Comparison of ENCODE assay signal across 8 cellular contexts in the genomic region with DNA sequence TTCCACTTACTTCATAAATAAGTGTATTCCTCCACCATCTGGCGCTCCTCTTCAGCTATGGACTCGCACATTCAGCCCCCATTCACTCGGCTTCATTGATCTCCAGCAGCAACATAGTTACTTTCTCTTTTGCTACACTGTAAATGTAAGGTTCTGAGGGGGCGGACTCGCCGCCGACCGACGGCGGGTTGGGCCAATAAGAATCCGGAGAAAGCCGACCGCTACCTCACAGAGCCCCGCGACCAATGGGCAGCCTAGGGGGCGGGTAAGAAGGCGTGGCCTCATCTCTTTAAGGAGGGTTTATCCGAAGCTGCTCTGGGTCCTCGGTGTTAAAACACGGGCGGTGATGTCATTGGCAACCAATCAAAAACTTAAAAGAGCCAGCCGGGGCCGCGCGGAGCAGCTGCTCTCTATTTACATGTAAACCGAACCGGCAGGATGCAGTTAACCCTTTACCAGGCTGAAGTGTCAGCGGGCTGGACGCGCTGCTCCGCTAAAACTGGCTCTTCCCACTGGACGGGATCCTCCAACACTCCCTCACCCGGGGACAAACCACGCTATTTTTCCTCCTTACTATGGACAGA. TPM values are rescaled to one million over a fixed set of nuclear protein-coding genes. Genes with fewer than 3 reads are reported as not detected.
DNase-seq lines count a peak whose midpoint lies in the region; ATAC-seq, FAIRE-seq and TF ChIP-seq lines count a peak whose summit lies in the region.

Gene DUSP10 (minus strand): TSS at position 119 of the 584 bp plus-strand sequence. CDS start 2,345 bp downstream, outside the sequence.

- FAIRE-seq in GM18507 (lab: Jason Lieb, UNC) (peak; percentile 96), astrocyte (lab: Jason Lieb, UNC) (peak; percentile 26)

- H3K4me3 Mint-ChIP-seq in T-helper 2 cell treated with Interferon-gamma antibody and Interleukin-4, amounts not matched to agents 5 μg/mL and 100 μg/mL, for 36 hours, result no peak within 1 kb of the TSS
- H3K4me3 Mint-ChIP-seq in astrocyte (ENCODE audit: unreplicated experiment), result peak within 1 kb of the TSS; percentile 74

- H3K36me3 ChIP-seq in astrocyte (ENCODE audit: insufficient read depth, low read length) (peaks cover 5% of the 10 kb centered on the region), vagina (no peaks in the 10 kb centered on the region)

- peaks cover 7% of the 10 kb centered on the region for H3K4me1 ChIP-seq in astrocyte (ENCODE audit: insufficient read depth, low read length)
- peaks cover 23% of the 10 kb centered on the region for H3K4me1 ChIP-seq in vagina

- peak in 1 of 2 donors; percentile 91 for TF ChIP-seq POLR2A in vagina (IDR thresholded peaks at IDR 0.05)

- no peaks in the 10 kb centered on the region for H3K27me3 Mint-ChIP-seq in T-helper 2 cell treated with Interferon-gamma antibody and Interleukin-4, amounts not matched to agents 5 μg/mL and 100 μg/mL, for 36 hours (ENCODE audit: low read depth)
- H3K27me3 Mint-ChIP-seq in astrocyte (ENCODE audit: low read depth, unreplicated experiment), result no peaks in the 10 kb centered on the region

- peaks cover 25% of the 10 kb centered on the region for H3K36me3 Mint-ChIP-seq in T-helper 2 cell treated with Interferon-gamma antibody and Interleukin-4, amounts not matched to agents 5 μg/mL and 100 μg/mL, for 36 hours (ENCODE audit: low read depth)
- peaks cover 27% of the 10 kb centered on the region for H3K36me3 Mint-ChIP-seq in astrocyte (ENCODE audit: low read depth, unreplicated experiment)

- H4K20me1 ChIP-seq in astrocyte (ENCODE audit: insufficient read depth, low read length), result peaks cover 43% of the 10 kb centered on the region

- peak within 1 kb of the TSS; percentile 99 for H3K4me2 ChIP-seq in astrocyte (ENCODE audit: low read length)

- H3K79me2 ChIP-seq in astrocyte (ENCODE audit: insufficient read depth, low read length), result peaks cover 46% of the 10 kb centered on the region

- peak within 1 kb of the TSS; percentile 84 for H2AFZ ChIP-seq in astrocyte (ENCODE audit: low read depth, low read length)

- H3K4me3 ChIP-seq in astrocyte (ENCODE audit: insufficient read depth, low read depth, low read length), result peak within 1 kb of the TSS; percentile 100
- peak within 1 kb of the TSS; percentile 75 to 90 for H3K4me3 ChIP-seq in vagina

- H3K9me3 ChIP-seq in astrocyte (ENCODE audit: insufficient read depth, low read depth, low read length) (no peaks in the 10 kb centered on the region), vagina (no peaks in the 10 kb centered on the region)

- DNase-seq in GM18507 (ENCODE audit: extremely low spot score, insufficient read length, low read depth) (peak; percentile 94), NCI-H2029 (lab: John Stamatoyannopoulos, UW) (peak; percentile 98), astrocyte (ENCODE audit: low read depth) (peak; percentile 99), hepatic stellate cell (ENCODE audit: low spot score) (peak; percentile 99), putamen (ENCODE audit: low spot score) (peak; percentile 99), vagina (ENCODE audit: extremely low spot score in 2 of 2) (peak; percentile 99 to 100)
- peak; percentile 99 for DNase-seq in T-helper 2 cell treated with Interferon-gamma antibody and Interleukin-4, amounts not matched to agents 5 μg/mL and 100 μg/mL, for 36 hours (ENCODE audit: low spot score)

- no peak within 1 kb of the TSS for H3K27ac Mint-ChIP-seq in T-helper 2 cell treated with Interferon-gamma antibody and Interleukin-4, amounts not matched to agents 5 μg/mL and 100 μg/mL, for 36 hours
- H3K27ac Mint-ChIP-seq in astrocyte (ENCODE audit: unreplicated experiment), result no peak within 1 kb of the TSS

- H3K9me3 Mint-ChIP-seq in T-helper 2 cell treated with Interferon-gamma antibody and Interleukin-4, amounts not matched to agents 5 μg/mL and 100 μg/mL, for 36 hours, result no peaks in the 10 kb centered on the region
- H3K9me3 Mint-ChIP-seq in astrocyte (ENCODE audit: unreplicated experiment), result no peaks in the 10 kb centered on the region

- peak; percentile 83 for ATAC-seq in HG02973 (IDR thresholded peaks at IDR 0.05; ENCODE audit: unreplicated experiment)

- intact Hi-C loops in vagina (cut with DNase I), result loop anchor here (10.0 kb wide), 1 partner anchor 857 kb away; no protein-coding TSS in a partner anchor

- peaks cover 29% of the 10 kb centered on the region for H3K4me1 Mint-ChIP-seq in T-helper 2 cell treated with Interferon-gamma antibody and Interleukin-4, amounts not matched to agents 5 μg/mL and 100 μg/mL, for 36 hours (ENCODE audit: low read depth)
- peaks cover 25% of the 10 kb centered on the region for H3K4me1 Mint-ChIP-seq in astrocyte (ENCODE audit: low read depth, unreplicated experiment)

- no peaks in the 10 kb centered on the region for H3K27me3 ChIP-seq in astrocyte (ENCODE audit: insufficient read depth, low read length)
- no peaks in the 10 kb centered on the region for H3K27me3 ChIP-seq in vagina

- peak within 1 kb of the TSS; percentile 99 for H3K9ac ChIP-seq in astrocyte (ENCODE audit: low read length)

- TF ChIP-seq CTCF in astrocyte (IDR thresholded peaks at IDR 0.05; ENCODE audit: insufficient read depth, low read depth, low read length) (no peak), vagina (IDR thresholded peaks at IDR 0.05) (no peak)

- H3K27ac ChIP-seq in astrocyte (ENCODE audit: low read depth, low read length) (peak within 1 kb of the TSS; percentile 98), vagina (peak within 1 kb of the TSS; percentile 98)

RNA-seq across cellular contexts. Expression of gene DUSP10, which starts in this region (rescaled TPM):
- 34.8 and 45.8 TPM in 2 replicates for total RNA-seq in astrocyte
- 4.7 TPM for total RNA-seq in vagina

Comparison
In these comparisons a context has a peak if more than half of its experiments do, and no peak if none do; other contexts are left out.
1. Peak in every context shown above with its lines: DNase-seq, ATAC-seq, H3K4me3 ChIP-seq and H3K27ac ChIP-seq.